Comparison of ENCODE assay signal across 19 cellular contexts in the genomic region with DNA sequence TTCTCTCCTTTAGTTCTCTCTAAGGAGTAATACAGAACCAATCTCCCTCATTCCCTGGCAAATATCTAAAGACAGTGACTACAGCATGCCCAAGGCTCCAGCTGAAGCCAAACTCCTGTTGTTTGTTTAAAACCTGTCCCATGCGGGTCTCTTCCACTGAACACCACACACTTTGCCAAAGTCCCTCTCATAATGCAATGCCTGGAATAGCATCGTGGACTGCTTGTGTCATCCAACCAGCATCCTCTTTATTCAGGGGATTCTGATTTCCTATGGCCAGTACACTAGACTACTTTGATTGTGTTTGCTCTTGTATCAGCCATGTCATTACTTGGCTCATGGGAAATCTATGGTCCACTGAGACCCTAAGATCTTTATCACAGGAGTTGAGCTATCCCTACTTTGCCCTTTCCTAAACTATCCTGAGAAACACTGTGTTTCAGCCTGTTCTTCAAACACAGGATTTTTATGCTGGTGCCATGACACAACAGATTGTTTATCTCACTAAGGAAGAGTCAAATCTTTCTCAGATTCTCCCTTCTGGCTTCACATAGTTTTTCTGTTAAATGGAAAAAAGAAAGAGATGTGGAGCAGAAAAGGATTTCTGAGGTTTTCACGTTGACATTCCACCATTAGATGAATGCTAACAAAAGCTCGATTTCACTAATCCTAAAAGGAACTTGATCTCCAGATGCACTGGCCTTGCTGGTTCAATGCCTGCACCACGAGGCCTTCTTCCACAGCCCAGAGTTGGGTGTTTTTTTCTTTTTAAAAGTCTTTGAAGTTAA. TPM values are rescaled to one million over a fixed set of nuclear protein-coding genes. Genes with fewer than 3 reads are reported as not detected.
"Had no signal": no experiment of that assay in that cellular context is flagged by ENCODE, and none has a peak within 500 bp of the region (broad histone marks: within the 10 kb centered on the region; RNA-seq: fewer than 3 reads in every experiment).

No MANE protein-coding gene starts in this region.

- H3K36me3 ChIP-seq: heart right ventricle, lower lobe of right lung, right lobe of liver, upper lobe of left lung had no signal

- H3K4me1 ChIP-seq: heart right ventricle, lower lobe of right lung, right lobe of liver, upper lobe of left lung had no signal

- H3K27me3 ChIP-seq: heart right ventricle, right lobe of liver, upper lobe of left lung had no signal

- ATAC-seq: heart right ventricle; left lobe of liver; lower lobe of right lung; naive thymus-derived CD4-positive, alpha-beta T cell; right lobe of liver; stimulated activated memory B cell treated with anti-CD40 and anti-IgM and Interleukin-4, amounts not matched to agents 10 μg/mL and 1 μg/mL and 100 μg/mL, for 72 hours had no signal

- H3K4me3 ChIP-seq: heart right ventricle, lower lobe of right lung, right lobe of liver, skin epidermis, upper lobe of left lung had no signal

- H3K27ac ChIP-seq: heart right ventricle, lower lobe of right lung, right lobe of liver, skin epidermis, upper lobe of left lung, VCaP had no signal

- H3K9me3 ChIP-seq: heart right ventricle, lower lobe of right lung, right lobe of liver, upper lobe of left lung had no signal

- DNase-seq: activated CD4-positive, alpha-beta T cell treated with anti-CD3 and anti-CD28 coated beads, Interleukin-2, amount 50 U/mL, for 1 hour; activated CD4-positive, CD25-positive, alpha-beta regulatory T cell treated with anti-CD3 and anti-CD28 coated beads, Interleukin-2, amount 50 U/mL, for 72 hours; activated gamma-delta T cell treated with Interleukin-2 at 50 U/mL for 16 hours; activated T-cell treated with anti-CD3 and anti-CD28 coated beads, Interleukin-2, amount 50 U/mL, for 1 hour; aorta; effector memory CD4-positive, alpha-beta T cell; heart right ventricle; lower lobe of right lung; naive thymus-derived CD4-positive, alpha-beta T cell; occipital lobe; posterior cingulate gyrus; right lobe of liver; stimulated activated CD4-positive, alpha-beta T cell treated with anti-CD3 and anti-CD28 coated beads, Interleukin-2, amount 100 ng/mL, for 24 hours; upper lobe of left lung had no signal

RNA-seq across cellular contexts. Expression of gene IRAG1, which starts 15.9 kb away (rescaled TPM):
- total RNA-seq: T-helper 2 cell treated with Interferon-gamma antibody and Interleukin-4, amounts not matched to agents 100 ng/mL and 5 ng/mL, for 36 hours had no signal
- polyA plus RNA-seq: naive thymus-derived CD4-positive, alpha-beta T cell had no signal
